1 cellular context compared by ENCODE assay signal in the genomic region with DNA sequence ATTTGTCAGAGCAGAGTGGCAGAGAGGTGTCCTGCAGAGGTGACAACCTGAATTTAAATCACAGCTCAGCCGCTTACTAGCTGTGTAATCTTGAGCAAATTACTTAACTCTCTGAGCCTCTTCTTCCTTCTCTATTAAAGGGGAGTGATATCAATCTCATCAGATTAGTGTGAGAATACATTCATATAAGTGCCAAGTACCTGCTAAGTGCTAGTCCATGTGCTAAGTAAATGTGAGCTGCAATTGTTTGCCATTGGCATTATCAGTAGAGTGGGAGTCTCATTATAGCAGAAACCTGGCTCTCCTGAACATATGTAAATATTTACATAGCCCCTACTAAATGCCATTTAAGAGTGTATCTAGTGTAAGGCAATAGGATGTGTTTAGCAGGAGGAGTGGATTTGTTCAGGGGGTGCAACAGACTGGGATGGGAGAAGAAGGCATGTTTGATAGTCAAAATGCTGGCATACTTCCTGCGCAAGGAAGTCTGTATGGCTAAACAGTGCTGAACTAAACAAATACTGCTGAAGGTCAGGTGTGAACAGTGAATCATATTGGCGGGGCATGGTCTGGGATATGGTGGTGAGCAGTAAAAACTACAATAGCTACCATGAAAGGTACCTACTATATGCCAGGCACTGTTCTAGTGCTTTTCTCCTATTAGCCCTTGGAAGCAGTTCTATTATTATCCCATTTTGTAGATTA.
A peak's percentile ranks its signal among the peaks of the same experiment; 100 is the strongest.
TF ChIP-seq lines count a peak whose summit lies in the region.

No MANE protein-coding gene starts in this region.

TF ChIP-seq in HepG2, 621 proteins besides CTCF, POLR2A, EP300 and RAD21 (continued from another document):
- TF ChIP-seq, protein P1, sequence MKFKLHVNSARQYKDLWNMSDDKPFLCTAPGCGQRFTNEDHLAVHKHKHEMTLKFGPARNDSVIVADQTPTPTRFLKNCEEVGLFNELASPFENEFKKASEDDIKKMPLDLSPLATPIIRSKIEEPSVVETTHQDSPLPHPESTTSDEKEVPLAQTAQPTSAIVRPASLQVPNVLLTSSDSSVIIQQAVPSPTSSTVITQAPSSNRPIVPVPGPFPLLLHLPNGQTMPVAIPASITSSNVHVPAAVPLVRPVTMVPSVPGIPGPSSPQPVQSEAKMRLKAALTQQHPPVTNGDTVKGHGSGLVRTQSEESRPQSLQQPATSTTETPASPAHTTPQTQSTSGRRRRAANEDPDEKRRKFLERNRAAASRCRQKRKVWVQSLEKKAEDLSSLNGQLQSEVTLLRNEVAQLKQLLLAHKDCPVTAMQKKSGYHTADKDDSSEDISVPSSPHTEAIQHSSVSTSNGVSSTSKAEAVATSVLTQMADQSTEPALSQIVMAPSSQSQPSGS (CRISPR knock-in tag; IDR thresholded peaks at IDR 0.05) = no peak
- TF ChIP-seq ESRRA (CRISPR knock-in tag; IDR thresholded peaks at IDR 0.05; ENCODE audit: low read depth) (no peak), HOXD1 (CRISPR knock-in tag; IDR thresholded peaks at IDR 0.05) (no peak), ZNF83 (CRISPR knock-in tag; IDR thresholded peaks at IDR 0.05; ENCODE audit: borderline replicate concordance) (no peak), IRF2 (CRISPR knock-in tag; IDR thresholded peaks at IDR 0.05) (no peak), ZSCAN21 (CRISPR knock-in tag; IDR thresholded peaks at IDR 0.05; ENCODE audit: borderline replicate concordance) (no peak), ZSCAN31 (CRISPR knock-in tag; IDR thresholded peaks at IDR 0.05; ENCODE audit: low read depth) (no peak), ZNF629 (CRISPR knock-in tag; conservative IDR thresholded peaks at IDR 0.05) (no peak), ZNF775 (CRISPR knock-in tag; IDR thresholded peaks at IDR 0.05; ENCODE audit: borderline replicate concordance) (no peak), ISX (CRISPR knock-in tag; conservative IDR thresholded peaks at IDR 0.05) (no peak), ZFP62 (CRISPR knock-in tag; IDR thresholded peaks at IDR 0.05) (no peak), KDM6A (CRISPR knock-in tag; IDR thresholded peaks at IDR 0.05; ENCODE audit: low read depth) (no peak), MTF1 (CRISPR knock-in tag; IDR thresholded peaks at IDR 0.05) (no peak), ZNF205 (CRISPR knock-in tag; IDR thresholded peaks at IDR 0.05) (peak; percentile 97), SALL1 (CRISPR knock-in tag; IDR thresholded peaks at IDR 0.05) (peak; percentile 33; the same call in 1 of the 2 replicates), PHF8 (CRISPR knock-in tag; IDR thresholded peaks at IDR 0.05) (no peak), SRSF4 (IDR thresholded peaks at IDR 0.05; ENCODE audit: low read depth, low read length, poor library complexity, severe bottlenecking) (no peak), ZNF652 (CRISPR knock-in tag; IDR thresholded peaks at IDR 0.05; ENCODE audit: borderline replicate concordance, low read depth) (no peak), FOSL2 (CRISPR knock-in tag; IDR thresholded peaks at IDR 0.05) (peak; percentile 70), ATAD3A (CRISPR knock-in tag; IDR thresholded peaks at IDR 0.05) (no peak), ERF (CRISPR knock-in tag; IDR thresholded peaks at IDR 0.05) (no peak)
- TF ChIP-seq, protein P2, sequence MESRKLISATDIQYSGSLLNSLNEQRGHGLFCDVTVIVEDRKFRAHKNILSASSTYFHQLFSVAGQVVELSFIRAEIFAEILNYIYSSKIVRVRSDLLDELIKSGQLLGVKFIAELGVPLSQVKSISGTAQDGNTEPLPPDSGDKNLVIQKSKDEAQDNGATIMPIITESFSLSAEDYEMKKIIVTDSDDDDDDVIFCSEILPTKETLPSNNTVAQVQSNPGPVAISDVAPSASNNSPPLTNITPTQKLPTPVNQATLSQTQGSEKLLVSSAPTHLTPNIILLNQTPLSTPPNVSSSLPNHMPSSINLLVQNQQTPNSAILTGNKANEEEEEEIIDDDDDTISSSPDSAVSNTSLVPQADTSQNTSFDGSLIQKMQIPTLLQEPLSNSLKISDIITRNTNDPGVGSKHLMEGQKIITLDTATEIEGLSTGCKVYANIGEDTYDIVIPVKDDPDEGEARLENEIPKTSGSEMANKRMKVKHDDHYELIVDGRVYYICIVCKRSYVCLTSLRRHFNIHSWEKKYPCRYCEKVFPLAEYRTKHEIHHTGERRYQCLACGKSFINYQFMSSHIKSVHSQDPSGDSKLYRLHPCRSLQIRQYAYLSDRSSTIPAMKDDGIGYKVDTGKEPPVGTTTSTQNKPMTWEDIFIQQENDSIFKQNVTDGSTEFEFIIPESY (CRISPR knock-in tag; IDR thresholded peaks at IDR 0.05) = peak; percentile 81
- TF ChIP-seq, protein P3, sequence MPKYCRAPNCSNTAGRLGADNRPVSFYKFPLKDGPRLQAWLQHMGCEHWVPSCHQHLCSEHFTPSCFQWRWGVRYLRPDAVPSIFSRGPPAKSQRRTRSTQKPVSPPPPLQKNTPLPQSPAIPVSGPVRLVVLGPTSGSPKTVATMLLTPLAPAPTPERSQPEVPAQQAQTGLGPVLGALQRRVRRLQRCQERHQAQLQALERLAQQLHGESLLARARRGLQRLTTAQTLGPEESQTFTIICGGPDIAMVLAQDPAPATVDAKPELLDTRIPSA (CRISPR knock-in tag; IDR thresholded peaks at IDR 0.05; ENCODE audit: borderline replicate concordance) = no peak
- TF ChIP-seq, protein P4, sequence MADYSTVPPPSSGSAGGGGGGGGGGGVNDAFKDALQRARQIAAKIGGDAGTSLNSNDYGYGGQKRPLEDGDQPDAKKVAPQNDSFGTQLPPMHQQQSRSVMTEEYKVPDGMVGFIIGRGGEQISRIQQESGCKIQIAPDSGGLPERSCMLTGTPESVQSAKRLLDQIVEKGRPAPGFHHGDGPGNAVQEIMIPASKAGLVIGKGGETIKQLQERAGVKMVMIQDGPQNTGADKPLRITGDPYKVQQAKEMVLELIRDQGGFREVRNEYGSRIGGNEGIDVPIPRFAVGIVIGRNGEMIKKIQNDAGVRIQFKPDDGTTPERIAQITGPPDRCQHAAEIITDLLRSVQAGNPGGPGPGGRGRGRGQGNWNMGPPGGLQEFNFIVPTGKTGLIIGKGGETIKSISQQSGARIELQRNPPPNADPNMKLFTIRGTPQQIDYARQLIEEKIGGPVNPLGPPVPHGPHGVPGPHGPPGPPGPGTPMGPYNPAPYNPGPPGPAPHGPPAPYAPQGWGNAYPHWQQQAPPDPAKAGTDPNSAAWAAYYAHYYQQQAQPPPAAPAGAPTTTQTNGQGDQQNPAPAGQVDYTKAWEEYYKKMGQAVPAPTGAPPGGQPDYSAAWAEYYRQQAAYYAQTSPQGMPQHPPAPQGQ (CRISPR knock-in tag; IDR thresholded peaks at IDR 0.05; ENCODE audit: borderline replicate concordance) = no peak
- TF ChIP-seq, protein P5, sequence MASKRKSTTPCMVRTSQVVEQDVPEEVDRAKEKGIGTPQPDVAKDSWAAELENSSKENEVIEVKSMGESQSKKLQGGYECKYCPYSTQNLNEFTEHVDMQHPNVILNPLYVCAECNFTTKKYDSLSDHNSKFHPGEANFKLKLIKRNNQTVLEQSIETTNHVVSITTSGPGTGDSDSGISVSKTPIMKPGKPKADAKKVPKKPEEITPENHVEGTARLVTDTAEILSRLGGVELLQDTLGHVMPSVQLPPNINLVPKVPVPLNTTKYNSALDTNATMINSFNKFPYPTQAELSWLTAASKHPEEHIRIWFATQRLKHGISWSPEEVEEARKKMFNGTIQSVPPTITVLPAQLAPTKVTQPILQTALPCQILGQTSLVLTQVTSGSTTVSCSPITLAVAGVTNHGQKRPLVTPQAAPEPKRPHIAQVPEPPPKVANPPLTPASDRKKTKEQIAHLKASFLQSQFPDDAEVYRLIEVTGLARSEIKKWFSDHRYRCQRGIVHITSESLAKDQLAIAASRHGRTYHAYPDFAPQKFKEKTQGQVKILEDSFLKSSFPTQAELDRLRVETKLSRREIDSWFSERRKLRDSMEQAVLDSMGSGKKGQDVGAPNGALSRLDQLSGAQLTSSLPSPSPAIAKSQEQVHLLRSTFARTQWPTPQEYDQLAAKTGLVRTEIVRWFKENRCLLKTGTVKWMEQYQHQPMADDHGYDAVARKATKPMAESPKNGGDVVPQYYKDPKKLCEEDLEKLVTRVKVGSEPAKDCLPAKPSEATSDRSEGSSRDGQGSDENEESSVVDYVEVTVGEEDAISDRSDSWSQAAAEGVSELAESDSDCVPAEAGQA (IDR thresholded peaks at IDR 0.05; ENCODE audit: low read depth) = 0 out of 2 replicates have a peak, but pooled peaks have one; percentile 32
- TF ChIP-seq, protein P5 (CRISPR knock-in tag; IDR thresholded peaks at IDR 0.05; ENCODE audit: borderline replicate concordance) = no peak
- TF ChIP-seq, protein P6, sequence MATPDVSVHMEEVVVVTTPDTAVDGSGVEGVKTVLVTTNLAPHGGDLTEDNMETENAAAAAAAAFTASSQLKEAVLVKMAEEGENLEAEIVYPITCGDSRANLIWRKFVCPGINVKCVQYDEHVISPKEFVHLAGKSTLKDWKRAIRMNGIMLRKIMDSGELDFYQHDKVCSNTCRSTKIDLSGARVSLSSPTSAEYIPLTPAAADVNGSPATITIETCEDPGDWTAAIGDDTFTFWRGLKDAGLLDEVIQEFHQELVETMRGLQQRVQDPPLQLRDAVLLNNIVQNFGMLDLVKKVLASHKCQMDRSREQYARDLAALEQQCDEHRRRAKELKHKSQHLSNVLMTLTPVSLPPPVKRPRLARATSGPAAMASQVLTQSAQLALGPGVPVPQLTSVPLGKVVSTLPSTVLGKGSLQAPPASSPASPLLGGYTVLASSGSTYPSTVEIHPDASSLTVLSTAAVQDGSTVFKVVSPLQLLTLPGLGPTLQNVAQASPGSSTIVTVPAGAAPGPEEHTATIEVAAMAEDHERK (CRISPR knock-in tag; IDR thresholded peaks at IDR 0.05; ENCODE audit: low read depth) = no peak
- TF ChIP-seq, protein P7, sequence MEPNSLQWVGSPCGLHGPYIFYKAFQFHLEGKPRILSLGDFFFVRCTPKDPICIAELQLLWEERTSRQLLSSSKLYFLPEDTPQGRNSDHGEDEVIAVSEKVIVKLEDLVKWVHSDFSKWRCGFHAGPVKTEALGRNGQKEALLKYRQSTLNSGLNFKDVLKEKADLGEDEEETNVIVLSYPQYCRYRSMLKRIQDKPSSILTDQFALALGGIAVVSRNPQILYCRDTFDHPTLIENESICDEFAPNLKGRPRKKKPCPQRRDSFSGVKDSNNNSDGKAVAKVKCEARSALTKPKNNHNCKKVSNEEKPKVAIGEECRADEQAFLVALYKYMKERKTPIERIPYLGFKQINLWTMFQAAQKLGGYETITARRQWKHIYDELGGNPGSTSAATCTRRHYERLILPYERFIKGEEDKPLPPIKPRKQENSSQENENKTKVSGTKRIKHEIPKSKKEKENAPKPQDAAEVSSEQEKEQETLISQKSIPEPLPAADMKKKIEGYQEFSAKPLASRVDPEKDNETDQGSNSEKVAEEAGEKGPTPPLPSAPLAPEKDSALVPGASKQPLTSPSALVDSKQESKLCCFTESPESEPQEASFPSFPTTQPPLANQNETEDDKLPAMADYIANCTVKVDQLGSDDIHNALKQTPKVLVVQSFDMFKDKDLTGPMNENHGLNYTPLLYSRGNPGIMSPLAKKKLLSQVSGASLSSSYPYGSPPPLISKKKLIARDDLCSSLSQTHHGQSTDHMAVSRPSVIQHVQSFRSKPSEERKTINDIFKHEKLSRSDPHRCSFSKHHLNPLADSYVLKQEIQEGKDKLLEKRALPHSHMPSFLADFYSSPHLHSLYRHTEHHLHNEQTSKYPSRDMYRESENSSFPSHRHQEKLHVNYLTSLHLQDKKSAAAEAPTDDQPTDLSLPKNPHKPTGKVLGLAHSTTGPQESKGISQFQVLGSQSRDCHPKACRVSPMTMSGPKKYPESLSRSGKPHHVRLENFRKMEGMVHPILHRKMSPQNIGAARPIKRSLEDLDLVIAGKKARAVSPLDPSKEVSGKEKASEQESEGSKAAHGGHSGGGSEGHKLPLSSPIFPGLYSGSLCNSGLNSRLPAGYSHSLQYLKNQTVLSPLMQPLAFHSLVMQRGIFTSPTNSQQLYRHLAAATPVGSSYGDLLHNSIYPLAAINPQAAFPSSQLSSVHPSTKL (CRISPR knock-in tag; IDR thresholded peaks at IDR 0.05) = peak; percentile 15; the same call in 1 of the 2 replicates
TF ChIP-seq in HepG2: peak in this region for 7.
